10 cellular contexts compared by ENCODE assay signal in the genomic region with DNA sequence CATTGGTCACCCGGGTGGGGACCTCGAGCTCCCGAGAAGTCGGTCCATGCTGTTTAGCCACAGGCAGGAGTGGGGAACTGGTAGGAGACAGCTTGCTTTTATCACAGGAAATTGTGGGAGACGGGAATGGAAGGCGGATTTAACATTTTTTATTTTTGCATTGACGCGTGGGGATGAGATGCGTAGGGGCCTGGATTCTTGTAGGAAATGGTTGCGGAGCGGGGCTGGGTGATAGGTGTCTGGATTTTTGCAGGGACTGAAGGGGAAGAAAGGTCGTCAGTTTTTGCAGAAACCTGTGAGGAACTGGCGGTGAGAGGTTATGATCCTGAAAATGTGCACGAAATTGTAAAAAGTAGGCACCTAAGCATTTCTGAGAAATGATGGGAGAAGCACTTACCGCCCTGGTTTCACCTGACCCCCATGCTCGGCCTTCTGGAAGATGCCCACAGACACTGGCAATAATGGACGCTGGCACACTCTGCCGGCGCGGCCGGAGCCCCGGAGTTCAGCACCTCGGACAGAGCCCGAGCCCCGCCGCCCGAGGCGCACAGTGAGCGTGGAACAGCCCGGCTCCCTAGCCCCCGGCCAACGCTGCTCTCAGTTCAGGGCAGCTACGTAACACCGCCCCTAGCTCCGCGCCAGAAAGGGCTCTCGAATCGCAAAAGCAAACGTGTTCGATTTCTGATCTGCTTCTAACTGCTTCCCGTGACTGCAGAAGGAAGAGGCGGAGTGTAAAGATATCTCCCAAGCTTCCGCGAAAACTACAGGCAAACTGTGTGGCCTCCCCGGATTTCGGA. TPM values are rescaled to one million over a fixed set of nuclear protein-coding genes. Genes with fewer than 3 reads are reported as not detected.
DNase-seq lines count a peak whose midpoint lies in the region; ATAC-seq, FAIRE-seq and TF ChIP-seq lines count a peak whose summit lies in the region.
"Had no signal": no experiment of that assay in that cellular context is flagged by ENCODE, and none has a peak within 500 bp of the region (broad histone marks: within the 10 kb centered on the region; RNA-seq: fewer than 3 reads in every experiment).

No MANE protein-coding gene starts in this region.

- H3K36me3 ChIP-seq in HepG2 (replicated peaks in 1 of 2; ENCODE audit: control insufficient read depth in 1 of 2, insufficient read depth in 2 of 2, low read length in 2 of 2) (no peaks in the 10 kb centered on the region), aorta (ENCODE audit: control insufficient read depth in 1 of 2, insufficient read depth in 2 of 2, low read length in 1 of 2) (no peaks in the 10 kb centered on the region)

- peaks cover 4% of the 10 kb centered on the region for H3K36me3 Mint-ChIP-seq in chondrocyte (ENCODE audit: low read depth)
- H3K36me3 Mint-ChIP-seq: IgD-negative memory B cell had no signal

- TF ChIP-seq CTCF in RWPE1 (conservative IDR thresholded peaks at IDR 0.05; ENCODE audit: low read depth): no peak
- TF ChIP-seq CTCF in chondrocyte (IDR thresholded peaks at IDR 0.05): no peak
- no peak for TF ChIP-seq CTCF in HepG2 (CRISPR knock-in tag; IDR thresholded peaks at IDR 0.05)

- no peak for TF ChIP-seq RAD21 in HepG2 (CRISPR knock-in tag; IDR thresholded peaks at IDR 0.05)

- H3K27me3 ChIP-seq in HepG2 (ENCODE audit: control insufficient read depth in 1 of 2, insufficient read depth in 2 of 2, low read length in 2 of 2) (peaks cover 1 to 14% of the 10 kb centered on the region in 2 experiments), aorta (ENCODE audit: control insufficient read depth in 1 of 2, insufficient read depth in 2 of 2, low read length in 1 of 2) (peaks cover 0 to 4% of the 10 kb centered on the region in 2 donors)

- H3K27ac Mint-ChIP-seq in chondrocyte (ENCODE audit: unreplicated experiment): no peak overlapping the region

- intact Hi-C loops in HepG2 (cut with micrococcal nuclease; ENCODE audit: unreplicated experiment): no loop called here
- intact Hi-C loops in aorta (cut with DNase I): no loop called here

- H3K9me3 ChIP-seq in HepG2 (ENCODE audit: low read length) (no peaks in the 10 kb centered on the region), aorta (ENCODE audit: control insufficient read depth, low read length) (no peaks in the 10 kb centered on the region)

- in situ Hi-C loops in HepG2 (cut with HindIII; ENCODE audit: extremely low pct_ligation_motif_present, low pct_unique_long_range_greater_than_20kb): no loop called here

- H2AFZ ChIP-seq in HepG2 (ENCODE audit: low read length): no peak overlapping the region

- 33% methylated on average over 26 of the region's 46 CpGs for WGBS in HepG2 (ENCODE audit: low lambda C conversion rate)
- 9 to 11% methylated on average over 46 of the region's 46 CpGs for WGBS in aorta, 2 donors

- no peak for TF ChIP-seq EP300 in HepG2 (IDR thresholded peaks at IDR 0.05; ENCODE audit: low read depth in 2 of 2, low read length in 2 of 2)
- no peak for TF ChIP-seq EP300 in HepG2 (CRISPR knock-in tag; IDR thresholded peaks at IDR 0.05; ENCODE audit: borderline replicate concordance)

- peaks cover 81% of the 10 kb centered on the region for H3K27me3 Mint-ChIP-seq in chondrocyte (ENCODE audit: low read depth)

- no TSS peak for BruUV-seq in HepG2 (replicated peaks; lab: Mats Ljungman, UMichigan)

- no peak overlapping the region for H3K27ac ChIP-seq in RWPE1
- H3K27ac ChIP-seq in HepG2 (ENCODE audit: extremely low read length, insufficient read depth, low read length): no peak overlapping the region
- H3K27ac ChIP-seq in aorta (ENCODE audit: low read depth in 1 of 2, low read length in 2 of 2): no peak overlapping the region

- no peaks in the 10 kb centered on the region for H4K20me1 ChIP-seq in HepG2 (ENCODE audit: insufficient read depth, low read length)

- ATAC-seq in HepG2 (peak; percentile 93), aorta (ENCODE audit: low FRiP score) (peak; percentile 72), GM19467 (IDR thresholded peaks at IDR 0.05; ENCODE audit: unreplicated experiment) (no peak), HG03469 (IDR thresholded peaks at IDR 0.05; ENCODE audit: unreplicated experiment) (no peak)

- no peaks in the 10 kb centered on the region for H3K4me1 ChIP-seq in HepG2 (ENCODE audit: insufficient read depth, low read length)
- no peaks in the 10 kb centered on the region for H3K4me1 ChIP-seq in aorta (ENCODE audit: control insufficient read depth in 1 of 2, insufficient read depth in 2 of 2, low read length in 2 of 2)

- CTCF ChIA-PET in RWPE1 (lab: Yijun Ruan, JAX) (no interaction called here), HepG2 (lab: Yijun Ruan, JAX; ENCODE audit: low intra/inter-chr PET ratio, low total read pairs) (no interaction called here)

- FAIRE-seq in HepG2 (lab: Jason Lieb, UNC): no peak

- no peaks in the 10 kb centered on the region for H3K9me3 Mint-ChIP-seq in chondrocyte (ENCODE audit: low read depth)

- H3K4me1 Mint-ChIP-seq in chondrocyte (ENCODE audit: low read depth): peaks cover 13% of the 10 kb centered on the region

- no peak overlapping the region for H3K9ac ChIP-seq in HepG2 (ENCODE audit: insufficient read depth, low read depth, low read length)

- POLR2A ChIA-PET in RWPE1 (lab: Yijun Ruan, JAX; ENCODE audit: low non-redundant PET) (no interaction called here), HepG2 (lab: Yijun Ruan, JAX) (no interaction called here)

- no peak overlapping the region for H3K4me2 ChIP-seq in HepG2 (ENCODE audit: low read depth, low read length)

- no peaks in the 10 kb centered on the region for H3K79me2 ChIP-seq in HepG2 (ENCODE audit: insufficient read depth, low read length)

- TF ChIP-seq POLR2A in HepG2 (IDR thresholded peaks at IDR 0.05; ENCODE audit: insufficient read depth in 1 of 2, low read depth in 2 of 2, low read length in 2 of 2): no peak

- H3K4me3 Mint-ChIP-seq in chondrocyte (ENCODE audit: unreplicated experiment): peak overlapping the region; percentile 64
- H3K4me3 Mint-ChIP-seq: IgD-negative memory B cell had no signal

- H3K4me3 ChIP-seq in HepG2 (replicated peaks in 1 of 3; ENCODE audit: insufficient read depth in 1 of 3, low read depth in 2 of 3, low read length in 3 of 3) (no peak overlapping the region), aorta (ENCODE audit: low read length in 2 of 2) (no peak overlapping the region)

- DNase-seq in GM19240 (ENCODE audit: insufficient read length, low spot score) (peak; percentile 8), RWPE1 (ENCODE audit: low spot score) (peak; percentile 54), chondrocyte (ENCODE audit: low spot score) (no peak), HepG2 (ENCODE audit: low spot score) (no peak), aorta (peak; percentile 54 to 85), pons (ENCODE audit: low spot score) (no peak)

RNA-seq across cellular contexts. Expression of a gene that starts 0.9 kb away (rescaled TPM):
- total RNA-seq in chondrocyte (0.07 to 1.3 TPM (median 0.92 TPM) in 3 replicates), HepG2 (2016; rRNA removed; fragmentation: Illumina TruSeq; extraction: Trizol) (not detected in 2 replicates), aorta (under 1 TPM; 0.30 to 0.42 TPM)
- not detected in 2 replicates for total RNA-seq in HepG2 (2016; cell fraction: cytosol; rRNA removed; fragmentation: Illumina TruSeq; extraction: Trizol; ENCODE audit: low read depth)
- not detected in 2 replicates for total RNA-seq in HepG2 (2016; cell fraction: insoluble cytoplasmic fraction; rRNA removed; fragmentation: Illumina TruSeq; extraction: Trizol)
- total RNA-seq in HepG2 (2016; cell fraction: membrane; rRNA removed; fragmentation: Illumina TruSeq; extraction: Trizol): not detected in 2 replicates
- not detected in 2 replicates for total RNA-seq in HepG2 (2016; cell fraction: nucleus; rRNA removed; fragmentation: Illumina TruSeq; extraction: Trizol)
- polyA plus RNA-seq in HepG2 (2011; rRNA removed) (not detected in 2 replicates), aorta (not detected)
- not detected in 2 replicates for polyA plus RNA-seq in HepG2 (2011; cell fraction: cytosol; rRNA removed)
- not detected in 2 replicates for polyA plus RNA-seq in HepG2 (2011; cell fraction: nucleus; rRNA removed)
- polyA plus RNA-seq in HepG2 (2012): not detected in 2 replicates
- polyA plus RNA-seq in HepG2 (2016; cell fraction: cytosol; fragmentation: Illumina TruSeq; extraction: Trizol; ENCODE audit: low read depth): not detected in 2 replicates
- polyA plus RNA-seq in HepG2 (2016; cell fraction: insoluble cytoplasmic fraction; fragmentation: Illumina TruSeq; extraction: Trizol; ENCODE audit: low read depth): not detected in 2 replicates
- polyA plus RNA-seq in HepG2 (2016; cell fraction: membrane; fragmentation: Illumina TruSeq; extraction: Trizol; ENCODE audit: low read depth): not detected in 2 replicates
- polyA plus RNA-seq in HepG2 (2016; cell fraction: nucleus; fragmentation: Illumina TruSeq; extraction: Trizol; ENCODE audit: insufficient read depth, low read depth): not detected in 2 replicates
- polyA minus RNA-seq in HepG2 (2011; rRNA and poly(A)+ RNA removed; ENCODE audit: low replicate concordance): not detected in 2 replicates
- not detected in 2 replicates for polyA minus RNA-seq in HepG2 (2011; cell fraction: cytosol; rRNA and poly(A)+ RNA removed)
- not detected in 2 replicates for polyA minus RNA-seq in HepG2 (2011; cell fraction: nucleus; rRNA and poly(A)+ RNA removed)
- polyA plus RNA-seq: esophagus, IgD-negative memory B cell had no signal

RNA-seq across cellular contexts. Expression of a gene that starts 27.5 kb away (rescaled TPM):
- total RNA-seq in chondrocyte (136 to 182 TPM (median 174 TPM) in 3 replicates), HepG2 (2016; rRNA removed; fragmentation: Illumina TruSeq; extraction: Trizol) (76.4 and 125 TPM in 2 replicates), aorta (10 to 100 TPM; 47.9 to 49.3 TPM)
- 136 and 156 TPM in 2 replicates for total RNA-seq in HepG2 (2016; cell fraction: cytosol; rRNA removed; fragmentation: Illumina TruSeq; extraction: Trizol; ENCODE audit: low read depth)
- 75.1 and 131 TPM in 2 replicates for total RNA-seq in HepG2 (2016; cell fraction: insoluble cytoplasmic fraction; rRNA removed; fragmentation: Illumina TruSeq; extraction: Trizol)
- 152 and 163 TPM in 2 replicates for total RNA-seq in HepG2 (2016; cell fraction: membrane; rRNA removed; fragmentation: Illumina TruSeq; extraction: Trizol)
- 86.2 and 101 TPM in 2 replicates for total RNA-seq in HepG2 (2016; cell fraction: nucleus; rRNA removed; fragmentation: Illumina TruSeq; extraction: Trizol)
- polyA plus RNA-seq in HepG2 (2011; rRNA removed) (142 and 155 TPM in 2 replicates), aorta (10 to 100 TPM; 59.6 to 71.1 TPM)
- polyA plus RNA-seq in HepG2 (2011; cell fraction: cytosol; rRNA removed): 174 and 226 TPM in 2 replicates
- polyA plus RNA-seq in HepG2 (2011; cell fraction: nucleus; rRNA removed): 59.6 and 64.5 TPM in 2 replicates
- polyA plus RNA-seq in HepG2 (2012): 60.4 and 68.2 TPM in 2 replicates
- 123 and 154 TPM in 2 replicates for polyA plus RNA-seq in HepG2 (2016; cell fraction: cytosol; fragmentation: Illumina TruSeq; extraction: Trizol; ENCODE audit: low read depth)
- polyA plus RNA-seq in HepG2 (2016; cell fraction: insoluble cytoplasmic fraction; fragmentation: Illumina TruSeq; extraction: Trizol; ENCODE audit: low read depth): 63.3 and 64.2 TPM in 2 replicates
- 115 and 137 TPM in 2 replicates for polyA plus RNA-seq in HepG2 (2016; cell fraction: membrane; fragmentation: Illumina TruSeq; extraction: Trizol; ENCODE audit: low read depth)
- polyA plus RNA-seq in HepG2 (2016; cell fraction: nucleus; fragmentation: Illumina TruSeq; extraction: Trizol; ENCODE audit: insufficient read depth, low read depth): 123 and 140 TPM in 2 replicates
- 133 and 139 TPM in 2 replicates for polyA minus RNA-seq in HepG2 (2011; rRNA and poly(A)+ RNA removed; ENCODE audit: low replicate concordance)
- polyA minus RNA-seq in HepG2 (2011; cell fraction: cytosol; rRNA and poly(A)+ RNA removed): 38.0 and 45.9 TPM in 2 replicates
- 37.9 and 46.4 TPM in 2 replicates for polyA minus RNA-seq in HepG2 (2011; cell fraction: nucleus; rRNA and poly(A)+ RNA removed)

Comparison
In these comparisons a context has a peak if more than half of its experiments do, and no peak if none do; other contexts are left out.
1. DNase-seq: peak in GM19240 (single experiment), RWPE1 (single experiment) and aorta (2 of 2); none in chondrocyte (single experiment), HepG2 (single experiment) and pons (single experiment).
2. ATAC-seq: peak in HepG2 (single experiment) and aorta (single experiment); none in GM19467 (single experiment) and HG03469 (single experiment).